In the genomic region with DNA sequence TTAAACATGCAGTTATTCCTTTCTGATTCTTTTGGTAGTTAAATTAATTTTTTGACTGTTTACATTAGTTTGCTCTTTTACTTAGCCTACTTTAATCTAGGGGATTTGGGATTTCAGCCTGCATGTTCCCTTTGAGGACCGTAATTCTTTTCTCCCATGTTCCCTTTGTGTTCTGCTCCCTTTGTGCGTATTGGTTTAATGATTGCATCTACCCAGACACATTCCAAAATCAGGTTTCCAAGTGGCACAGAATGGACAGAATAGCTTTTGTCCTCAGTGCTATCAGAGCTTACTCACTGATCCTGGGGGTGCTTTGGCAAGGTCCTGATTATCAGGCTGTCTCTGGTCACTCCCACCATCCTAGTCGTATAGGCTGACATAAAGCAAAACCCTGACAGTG, we compare ENCODE assay signal across 16 cellular contexts.
"Had no signal": no experiment of that assay in that cellular context is flagged by ENCODE, and none has a peak within 500 bp of the region (broad histone marks: within the 10 kb centered on the region; RNA-seq: fewer than 3 reads in every experiment).

No MANE protein-coding gene starts in this region.

- H3K27ac ChIP-seq: SJSA1, SK-N-MC had no signal

- H3K4me3 ChIP-seq: MG63, SJSA1, SK-N-MC had no signal

- DNase-seq: KBM-7, MG63, NCI-H1092, NCI-H1436, NCI-H187, NCI-H2029, NCI-H2081 treated with DMSO at 0.1 percent for 48 hours, NCI-H2171 treated with DMSO at 0.1 percent for 48 hours, NCI-H524, NCI-H526 treated with DMSO at 0.1 percent for 48 hours, NCI-H748 treated with DMSO at 0.1 percent for 48 hours, Right ventricle myocardium superior, RPMI8226, SIG-M5 had no signal

- H3K4me1 ChIP-seq: SJSA1 had no signal

- H3K36me3 ChIP-seq: MG63, SJSA1 had no signal

- H3K27me3 ChIP-seq: MG63, SJSA1 had no signal

- H3K9me3 ChIP-seq: MG63, SJSA1 had no signal
